Comparison of ENCODE assay signal across 12 cellular contexts in the genomic region with DNA sequence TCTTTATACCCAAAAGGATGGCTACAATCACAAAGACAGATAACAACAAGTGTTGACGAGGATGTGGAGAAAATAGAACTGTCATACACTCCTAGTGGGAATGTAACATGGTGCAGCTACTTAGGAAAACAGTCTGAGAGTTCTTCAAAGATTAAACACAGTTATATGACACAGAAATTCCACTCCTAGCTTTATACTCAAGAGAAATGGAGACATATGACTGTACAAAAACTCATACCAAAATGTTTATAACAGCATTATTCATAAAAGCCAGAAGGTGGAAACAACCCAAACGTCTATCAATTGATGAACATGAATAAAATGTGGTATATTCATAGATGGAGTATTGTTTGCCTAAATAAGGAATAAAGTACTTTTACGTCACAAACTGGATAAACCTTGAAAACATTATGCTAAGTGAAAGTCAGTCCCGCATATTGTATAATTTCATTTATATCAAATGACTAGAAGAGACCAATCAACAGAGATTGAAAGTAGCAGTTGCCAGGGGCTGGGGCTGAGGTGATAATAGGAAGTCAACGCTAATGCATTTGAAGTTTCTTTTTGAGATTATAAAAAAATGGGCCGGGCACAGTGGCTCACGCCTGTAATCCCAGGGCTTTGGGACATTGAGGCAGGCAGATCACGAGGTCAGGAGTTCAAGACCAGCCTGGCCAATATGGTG.
"Had no signal": no experiment of that assay in that cellular context is flagged by ENCODE, and none has a peak within 500 bp of the region (broad histone marks: within the 10 kb centered on the region; RNA-seq: fewer than 3 reads in every experiment).

No MANE protein-coding gene starts in this region.

- H3K4me1 Mint-ChIP-seq: stimulated activated naive CD8-positive, alpha-beta T cell treated with anti-CD3 and anti-CD28 coated beads, Interleukin-15, amount 100 ng/mL, for 72 hours had no signal

- H3K27me3 Mint-ChIP-seq: activated CD4-positive, alpha-beta T cell treated with anti-CD3 and anti-CD28 coated beads, Interleukin-2, amount 10 ng/mL, durations not matched to agents 24 days and 14 days; activated naive CD4-positive, alpha-beta T cell treated with anti-CD3 and anti-CD28 coated beads, Interleukin-2, amount 10 ng/mL, durations not matched to agents 7 days and 5 days; stimulated activated naive CD8-positive, alpha-beta T cell treated with anti-CD3 and anti-CD28 coated beads, Interleukin-15, amount 100 ng/mL, for 72 hours had no signal

- H3K9me3 Mint-ChIP-seq: activated CD4-positive, alpha-beta T cell treated with anti-CD3 and anti-CD28 coated beads, Interleukin-2, amount 10 ng/mL, durations not matched to agents 24 days and 14 days; activated naive CD4-positive, alpha-beta T cell treated with anti-CD3 and anti-CD28 coated beads, Interleukin-2, amount 10 ng/mL, durations not matched to agents 7 days and 5 days; stimulated activated naive CD8-positive, alpha-beta T cell treated with anti-CD3 and anti-CD28 coated beads, Interleukin-15, amount 100 ng/mL, for 72 hours had no signal

- H3K36me3 Mint-ChIP-seq: activated naive CD4-positive, alpha-beta T cell treated with anti-CD3 and anti-CD28 coated beads, Interleukin-2, amount 10 ng/mL, durations not matched to agents 7 days and 5 days had no signal

- DNase-seq: activated CD4-positive, alpha-beta T cell treated with anti-CD3 and anti-CD28 coated beads, Interleukin-2, amount 10 ng/mL, durations not matched to agents 24 days and 14 days; activated CD8-positive, alpha-beta memory T cell treated with anti-CD3 and anti-CD28 coated beads, Interleukin-2, amount 50 U/mL, for 4 hours; activated naive CD4-positive, alpha-beta T cell treated with anti-CD3 and anti-CD28 coated beads, Interleukin-2, amount 10 ng/mL, durations not matched to agents 7 days and 5 days; cerebellar nuclear complex; cortex of kidney; erythroblast; heart right ventricle; left ventricle myocardium inferior; mammary epithelial cell; stimulated activated CD4-positive, alpha-beta T cell treated with anti-CD3 and anti-CD28 coated beads, Interleukin-12 subunit alpha, Interleukin-12 subunit beta, amount 100 ng/mL, for 4 hours; stimulated activated naive CD8-positive, alpha-beta T cell treated with anti-CD3 and anti-CD28 coated beads, Interleukin-15, amount 100 ng/mL, for 72 hours; transverse colon had no signal

- H3K27ac Mint-ChIP-seq: activated CD4-positive, alpha-beta T cell treated with anti-CD3 and anti-CD28 coated beads, Interleukin-2, amount 10 ng/mL, durations not matched to agents 24 days and 14 days; activated naive CD4-positive, alpha-beta T cell treated with anti-CD3 and anti-CD28 coated beads, Interleukin-2, amount 10 ng/mL, durations not matched to agents 7 days and 5 days had no signal

- ATAC-seq: heart right ventricle; stimulated activated naive CD8-positive, alpha-beta T cell treated with anti-CD3 and anti-CD28 coated beads, Interleukin-15, amount 100 ng/mL, for 72 hours had no signal

- H3K4me3 Mint-ChIP-seq: activated CD4-positive, alpha-beta T cell treated with anti-CD3 and anti-CD28 coated beads, Interleukin-2, amount 10 ng/mL, durations not matched to agents 24 days and 14 days; activated naive CD4-positive, alpha-beta T cell treated with anti-CD3 and anti-CD28 coated beads, Interleukin-2, amount 10 ng/mL, durations not matched to agents 7 days and 5 days; stimulated activated naive CD8-positive, alpha-beta T cell treated with anti-CD3 and anti-CD28 coated beads, Interleukin-15, amount 100 ng/mL, for 72 hours had no signal
